Comparison of ENCODE assay signal across 7 cellular contexts in the genomic region with DNA sequence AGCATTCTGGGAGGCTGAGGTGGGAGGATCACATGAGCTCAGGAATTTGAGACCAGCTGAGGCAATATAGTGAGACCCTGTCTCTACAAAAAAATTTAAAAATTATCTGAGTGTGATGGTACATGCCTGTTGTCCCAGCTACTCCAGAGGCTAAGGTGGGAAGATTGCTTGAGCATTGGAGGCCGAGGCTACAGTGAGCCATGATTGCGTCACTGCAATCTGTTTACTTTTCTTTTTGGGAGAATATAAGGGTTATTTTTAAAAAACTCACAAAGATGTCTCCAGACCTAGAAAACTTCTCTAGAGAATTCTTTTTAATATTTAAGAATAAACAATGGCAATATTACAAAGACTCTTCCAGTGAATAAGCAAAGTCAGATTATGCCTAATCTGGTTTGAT.
"Had no signal": no experiment of that assay in that cellular context is flagged by ENCODE, and none has a peak within 500 bp of the region (broad histone marks: within the 10 kb centered on the region; RNA-seq: fewer than 3 reads in every experiment).

No MANE protein-coding gene starts in this region.

- H3K36me3 ChIP-seq: HAP-1 had no signal

- H2AFZ ChIP-seq: GM23338 had no signal

- DNase-seq: HFFc6, KG1 had no signal

- H3K27ac ChIP-seq: HL-60 had no signal

- H3K4me2 ChIP-seq: GM23338 had no signal

- H3K4me1 ChIP-seq: HAP-1 had no signal

- H3K4me3 ChIP-seq: GM23338, HAP-1 had no signal

- ATAC-seq: GM23338, HCT116 had no signal

- H3K9me3 ChIP-seq: HAP-1 had no signal

- FAIRE-seq: H54 had no signal
